8 cellular contexts compared by ENCODE assay signal in the genomic region with DNA sequence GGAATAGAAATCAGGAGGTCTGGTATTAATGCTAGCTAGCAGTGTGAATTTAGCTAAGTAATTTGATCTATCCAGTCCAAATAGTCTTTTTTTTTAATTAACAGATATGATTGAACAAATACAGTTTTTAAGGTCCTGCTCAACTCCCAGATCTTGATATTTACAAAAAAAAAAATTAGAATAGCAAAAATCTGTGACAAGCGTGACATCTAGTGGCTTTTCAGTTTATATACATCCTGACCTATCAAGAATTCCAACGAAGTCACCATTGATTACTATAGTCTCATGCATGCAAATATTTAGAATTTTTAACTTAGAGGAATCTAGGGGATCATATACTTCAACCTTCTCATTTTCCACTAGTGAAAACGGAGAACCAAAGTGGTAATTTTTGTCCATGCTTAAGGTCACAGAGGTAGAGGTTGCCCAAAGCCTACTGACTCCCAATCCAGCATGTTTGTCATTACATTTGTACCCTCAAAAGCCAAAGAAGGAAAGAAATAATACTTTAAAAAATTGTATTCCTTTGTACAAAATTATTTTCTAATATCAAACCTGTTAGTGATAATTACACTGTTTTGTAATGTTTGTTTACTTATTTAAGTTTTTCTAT. TPM values are rescaled to one million over a fixed set of nuclear protein-coding genes. Genes with fewer than 3 reads are reported as not detected.
DNase-seq lines count a peak whose midpoint lies in the region; ATAC-seq and TF ChIP-seq lines count a peak whose summit lies in the region.

No MANE protein-coding gene starts in this region.

- DNase-seq in GM12864 (ENCODE audit: low read depth): no peak
- peak; percentile 47 for DNase-seq in NB4 (ENCODE audit: low read depth)
- no peak for DNase-seq in body of pancreas
- DNase-seq in myocyte (ENCODE audit: low read depth): peak; percentile 32
- no peak for DNase-seq in NCI-H82 treated with DMSO at 0.1 percent for 48 hours (lab: John Stamatoyannopoulos, UW; ENCODE audit: unreplicated experiment)
- no peak for DNase-seq in stimulated activated CD8-positive, alpha-beta memory T cell treated with anti-CD3 and anti-CD28 coated beads, Interleukin-4, amount 100 ng/mL, for 48 hours
- DNase-seq in NCI-H2227 (lab: John Stamatoyannopoulos, UW; ENCODE audit: unreplicated experiment): no peak
- no peak for DNase-seq in OCI-M2 (lab: John Stamatoyannopoulos, UW; ENCODE audit: unreplicated experiment)

- H3K27me3 ChIP-seq in body of pancreas: peaks cover 0 to 8% of the 10 kb centered on the region in 2 donors

- no peak for TF ChIP-seq POLR2A in NB4 (IDR thresholded peaks at IDR 0.05; ENCODE audit: extremely low read depth, insufficient read length)
- no peak for TF ChIP-seq POLR2A in body of pancreas (IDR thresholded peaks at IDR 0.05)

- H3K36me3 ChIP-seq in body of pancreas (replicated peaks in 1 of 2; ENCODE audit: insufficient read depth in 1 of 2, low read depth in 2 of 2): no peaks in the 10 kb centered on the region

- intact Hi-C loops in body of pancreas (cut with DNase I): no loop called here

- WGBS in body of pancreas, 2 donors: 2 to 8% methylated on average over 3 of the region's 3 CpGs

- no peaks in the 10 kb centered on the region for H3K4me1 ChIP-seq in body of pancreas

- H3K4me3 ChIP-seq in GM12864 (ENCODE audit: low read depth, low read length) (no peak overlapping the region), NB4 (ENCODE audit: low read depth, low read length) (no peak overlapping the region), body of pancreas (no peak overlapping the region)

- H3K9me3 ChIP-seq in body of pancreas: no peaks in the 10 kb centered on the region

- TF ChIP-seq CTCF in GM12864 (IDR thresholded peaks at IDR 0.05; ENCODE audit: low read depth, low read length, missing control alignments): peak; percentile 13
- TF ChIP-seq CTCF in NB4 (IDR thresholded peaks at IDR 0.05; ENCODE audit: low read depth, low read length): no peak
- TF ChIP-seq CTCF in body of pancreas (IDR thresholded peaks at IDR 0.05): peak in 6 of 7 experiments; percentile 11 to 40 (median 30)

- ATAC-seq in body of pancreas: no peak

- no peak overlapping the region for H3K27ac ChIP-seq in body of pancreas

RNA-seq across cellular contexts. Expression of a gene that starts 17.6 kb away (rescaled TPM):
- 10 to 100 TPM; 38.4 to 52.1 TPM for total RNA-seq in body of pancreas
- total RNA-seq in myocyte: 126 TPM in 2 replicates
- 111 TPM for polyA plus RNA-seq in myocyte (2012)

Comparison
In these comparisons a context has a peak if more than half of its experiments do, and no peak if none do; other contexts are left out.
1. DNase-seq: peak in NB4 (single experiment) and myocyte (single experiment); none in GM12864 (single experiment), body of pancreas (0 of 4), NCI-H82 treated with DMSO at 0.1 percent for 48 hours (single experiment), stimulated activated CD8-positive, alpha-beta memory T cell treated with anti-CD3 and anti-CD28 coated beads, Interleukin-4, amount 100 ng/mL, for 48 hours (single experiment), NCI-H2227 (single experiment) and OCI-M2 (single experiment).